ENCODE assay signal across 1 cellular context in the genomic region with DNA sequence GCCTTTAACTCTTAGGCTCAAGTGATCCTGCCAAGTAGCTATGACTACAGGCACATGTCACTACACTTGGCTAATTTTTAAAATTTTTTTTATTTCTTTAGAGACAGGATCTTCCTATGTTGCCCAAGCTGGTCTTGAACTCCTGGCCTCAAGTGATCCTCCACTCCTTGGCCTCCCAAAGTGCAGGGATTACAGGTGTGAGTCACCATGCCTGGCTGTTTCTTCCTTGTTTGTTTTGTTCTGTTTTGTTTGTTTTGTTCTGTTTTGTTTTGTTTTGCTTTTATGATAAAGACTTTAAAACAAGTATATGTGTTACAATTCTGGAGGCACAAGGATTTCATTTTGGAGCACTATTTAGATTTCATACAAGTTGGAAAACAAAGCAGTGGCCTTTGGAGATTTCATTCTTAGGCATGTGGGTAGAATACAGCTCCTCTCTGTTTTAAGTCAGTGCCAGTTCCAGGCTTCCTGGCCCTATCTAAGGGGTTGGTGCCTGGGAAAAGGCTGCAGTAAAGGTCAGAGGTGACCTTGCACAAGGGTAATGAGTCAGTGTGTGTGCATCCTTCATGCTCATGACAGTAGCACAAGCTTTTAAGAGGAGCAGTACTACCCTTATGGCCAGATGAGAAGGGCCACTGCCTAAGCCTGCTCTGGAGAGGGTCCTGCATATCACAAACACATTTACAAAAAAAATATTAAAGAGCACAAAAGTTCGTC.
TF ChIP-seq lines count a peak whose summit lies in the region.

No MANE protein-coding gene starts in this region.

TF ChIP-seq in HepG2, 621 proteins besides CTCF, POLR2A, EP300 and RAD21 (continued from another document and continues in another):
- TF ChIP-seq, protein P1, sequence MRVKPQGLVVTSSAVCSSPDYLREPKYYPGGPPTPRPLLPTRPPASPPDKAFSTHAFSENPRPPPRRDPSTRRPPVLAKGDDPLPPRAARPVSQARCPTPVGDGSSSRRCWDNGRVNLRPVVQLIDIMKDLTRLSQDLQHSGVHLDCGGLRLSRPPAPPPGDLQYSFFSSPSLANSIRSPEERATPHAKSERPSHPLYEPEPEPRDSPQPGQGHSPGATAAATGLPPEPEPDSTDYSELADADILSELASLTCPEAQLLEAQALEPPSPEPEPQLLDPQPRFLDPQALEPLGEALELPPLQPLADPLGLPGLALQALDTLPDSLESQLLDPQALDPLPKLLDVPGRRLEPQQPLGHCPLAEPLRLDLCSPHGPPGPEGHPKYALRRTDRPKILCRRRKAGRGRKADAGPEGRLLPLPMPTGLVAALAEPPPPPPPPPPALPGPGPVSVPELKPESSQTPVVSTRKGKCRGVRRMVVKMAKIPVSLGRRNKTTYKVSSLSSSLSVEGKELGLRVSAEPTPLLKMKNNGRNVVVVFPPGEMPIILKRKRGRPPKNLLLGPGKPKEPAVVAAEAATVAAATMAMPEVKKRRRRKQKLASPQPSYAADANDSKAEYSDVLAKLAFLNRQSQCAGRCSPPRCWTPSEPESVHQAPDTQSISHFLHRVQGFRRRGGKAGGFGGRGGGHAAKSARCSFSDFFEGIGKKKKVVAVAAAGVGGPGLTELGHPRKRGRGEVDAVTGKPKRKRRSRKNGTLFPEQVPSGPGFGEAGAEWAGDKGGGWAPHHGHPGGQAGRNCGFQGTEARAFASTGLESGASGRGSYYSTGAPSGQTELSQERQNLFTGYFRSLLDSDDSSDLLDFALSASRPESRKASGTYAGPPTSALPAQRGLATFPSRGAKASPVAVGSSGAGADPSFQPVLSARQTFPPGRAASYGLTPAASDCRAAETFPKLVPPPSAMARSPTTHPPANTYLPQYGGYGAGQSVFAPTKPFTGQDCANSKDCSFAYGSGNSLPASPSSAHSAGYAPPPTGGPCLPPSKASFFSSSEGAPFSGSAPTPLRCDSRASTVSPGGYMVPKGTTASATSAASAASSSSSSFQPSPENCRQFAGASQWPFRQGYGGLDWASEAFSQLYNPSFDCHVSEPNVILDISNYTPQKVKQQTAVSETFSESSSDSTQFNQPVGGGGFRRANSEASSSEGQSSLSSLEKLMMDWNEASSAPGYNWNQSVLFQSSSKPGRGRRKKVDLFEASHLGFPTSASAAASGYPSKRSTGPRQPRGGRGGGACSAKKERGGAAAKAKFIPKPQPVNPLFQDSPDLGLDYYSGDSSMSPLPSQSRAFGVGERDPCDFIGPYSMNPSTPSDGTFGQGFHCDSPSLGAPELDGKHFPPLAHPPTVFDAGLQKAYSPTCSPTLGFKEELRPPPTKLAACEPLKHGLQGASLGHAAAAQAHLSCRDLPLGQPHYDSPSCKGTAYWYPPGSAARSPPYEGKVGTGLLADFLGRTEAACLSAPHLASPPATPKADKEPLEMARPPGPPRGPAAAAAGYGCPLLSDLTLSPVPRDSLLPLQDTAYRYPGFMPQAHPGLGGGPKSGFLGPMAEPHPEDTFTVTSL (CRISPR knock-in tag; IDR thresholded peaks at IDR 0.05; ENCODE audit: borderline replicate concordance): peak; percentile 67; the same call in 1 of the 2 replicates
- TF ChIP-seq HDAC2 (CRISPR knock-in tag; IDR thresholded peaks at IDR 0.05) (no peak), ZNF615 (CRISPR knock-in tag; IDR thresholded peaks at IDR 0.05; ENCODE audit: borderline replicate concordance) (no peak), ZNF703 (CRISPR knock-in tag; IDR thresholded peaks at IDR 0.05; ENCODE audit: borderline replicate concordance) (no peak), ATM (IDR thresholded peaks at IDR 0.05; ENCODE audit: borderline replicate concordance) (no peak), SRSF1 (optimal IDR thresholded peaks at IDR 0.05; ENCODE audit: low read depth, low read length) (no peak), RBM39 (IDR thresholded peaks at IDR 0.05; ENCODE audit: low read depth, low read length, poor library complexity, severe bottlenecking) (no peak), HOXA3 (CRISPR knock-in tag; IDR thresholded peaks at IDR 0.05) (no peak), ZNF780A (CRISPR knock-in tag; IDR thresholded peaks at IDR 0.05) (no peak), FOXK2 (IDR thresholded peaks at IDR 0.05) (no peak), NBN (conservative IDR thresholded peaks at IDR 0.05) (no peak), ELF3 (CRISPR knock-in tag; IDR thresholded peaks at IDR 0.05) (peak; percentile 13; the same call in 1 of the 2 replicates), ZFP62 (CRISPR knock-in tag; IDR thresholded peaks at IDR 0.05) (no peak), KAT2B (IDR thresholded peaks at IDR 0.05; ENCODE audit: borderline replicate concordance, low read depth, low read length) (no peak), HNF4A (CRISPR knock-in tag; IDR thresholded peaks at IDR 0.05) (no peak), ZNF30 (CRISPR knock-in tag; IDR thresholded peaks at IDR 0.05) (no peak), FOXA1 (IDR thresholded peaks at IDR 0.05) (0 out of 2 replicates have a peak, but pooled peaks have one; percentile 50), FOXA1 (CRISPR knock-in tag; IDR thresholded peaks at IDR 0.05) (no peak), ZNF431 (CRISPR knock-in tag; IDR thresholded peaks at IDR 0.05; ENCODE audit: borderline replicate concordance, low read depth) (no peak), CCAR2 (optimal IDR thresholded peaks at IDR 0.05; ENCODE audit: low read depth, low read length) (no peak), ZNF510 (CRISPR knock-in tag; IDR thresholded peaks at IDR 0.05; ENCODE audit: low read depth) (no peak), AGO1 (IDR thresholded peaks at IDR 0.05; ENCODE audit: low read depth, low read length, poor library complexity, severe bottlenecking) (no peak), ZBTB8A (CRISPR knock-in tag; IDR thresholded peaks at IDR 0.05; ENCODE audit: borderline replicate concordance, low read depth) (no peak), ZFP36L1 (CRISPR knock-in tag; IDR thresholded peaks at IDR 0.05) (no peak), PLRG1 (conservative IDR thresholded peaks at IDR 0.05) (no peak), CBX2 (IDR thresholded peaks at IDR 0.05; ENCODE audit: low read depth, low read length) (no peak), CBX2 (CRISPR knock-in tag; IDR thresholded peaks at IDR 0.05; ENCODE audit: low read depth) (no peak), REXO4 (CRISPR knock-in tag; IDR thresholded peaks at IDR 0.05; ENCODE audit: borderline replicate concordance) (no peak), ZNF672 (CRISPR knock-in tag; IDR thresholded peaks at IDR 0.05) (no peak), JUND (CRISPR knock-in tag; IDR thresholded peaks at IDR 0.05) (peak; percentile 52; the same call in 1 of the 2 replicates), TBL1XR1 (IDR thresholded peaks at IDR 0.05; ENCODE audit: borderline replicate concordance, low read length, partially characterized antibody) (no peak), KLF11 (CRISPR knock-in tag; IDR thresholded peaks at IDR 0.05) (no peak), CEBPB (IDR thresholded peaks at IDR 0.05; ENCODE audit: borderline replicate concordance, low read depth, low read length) (peak; percentile 75; the same call in 1 of the 2 replicates), GATA4 (IDR thresholded peaks at IDR 0.05; ENCODE audit: borderline replicate concordance, low read depth) (no peak), ZFP36 (IDR thresholded peaks at IDR 0.05; ENCODE audit: borderline replicate concordance, low read depth, low read length, partially characterized antibody) (no peak), ZNF260 (CRISPR knock-in tag; IDR thresholded peaks at IDR 0.05; ENCODE audit: borderline replicate concordance, low read depth) (no peak)
- TF ChIP-seq, protein P2, sequence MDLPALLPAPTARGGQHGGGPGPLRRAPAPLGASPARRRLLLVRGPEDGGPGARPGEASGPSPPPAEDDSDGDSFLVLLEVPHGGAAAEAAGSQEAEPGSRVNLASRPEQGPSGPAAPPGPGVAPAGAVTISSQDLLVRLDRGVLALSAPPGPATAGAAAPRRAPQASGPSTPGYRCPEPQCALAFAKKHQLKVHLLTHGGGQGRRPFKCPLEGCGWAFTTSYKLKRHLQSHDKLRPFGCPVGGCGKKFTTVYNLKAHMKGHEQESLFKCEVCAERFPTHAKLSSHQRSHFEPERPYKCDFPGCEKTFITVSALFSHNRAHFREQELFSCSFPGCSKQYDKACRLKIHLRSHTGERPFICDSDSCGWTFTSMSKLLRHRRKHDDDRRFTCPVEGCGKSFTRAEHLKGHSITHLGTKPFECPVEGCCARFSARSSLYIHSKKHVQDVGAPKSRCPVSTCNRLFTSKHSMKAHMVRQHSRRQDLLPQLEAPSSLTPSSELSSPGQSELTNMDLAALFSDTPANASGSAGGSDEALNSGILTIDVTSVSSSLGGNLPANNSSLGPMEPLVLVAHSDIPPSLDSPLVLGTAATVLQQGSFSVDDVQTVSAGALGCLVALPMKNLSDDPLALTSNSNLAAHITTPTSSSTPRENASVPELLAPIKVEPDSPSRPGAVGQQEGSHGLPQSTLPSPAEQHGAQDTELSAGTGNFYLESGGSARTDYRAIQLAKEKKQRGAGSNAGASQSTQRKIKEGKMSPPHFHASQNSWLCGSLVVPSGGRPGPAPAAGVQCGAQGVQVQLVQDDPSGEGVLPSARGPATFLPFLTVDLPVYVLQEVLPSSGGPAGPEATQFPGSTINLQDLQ (CRISPR knock-in tag; IDR thresholded peaks at IDR 0.05): no peak
- TF ChIP-seq, protein P3, sequence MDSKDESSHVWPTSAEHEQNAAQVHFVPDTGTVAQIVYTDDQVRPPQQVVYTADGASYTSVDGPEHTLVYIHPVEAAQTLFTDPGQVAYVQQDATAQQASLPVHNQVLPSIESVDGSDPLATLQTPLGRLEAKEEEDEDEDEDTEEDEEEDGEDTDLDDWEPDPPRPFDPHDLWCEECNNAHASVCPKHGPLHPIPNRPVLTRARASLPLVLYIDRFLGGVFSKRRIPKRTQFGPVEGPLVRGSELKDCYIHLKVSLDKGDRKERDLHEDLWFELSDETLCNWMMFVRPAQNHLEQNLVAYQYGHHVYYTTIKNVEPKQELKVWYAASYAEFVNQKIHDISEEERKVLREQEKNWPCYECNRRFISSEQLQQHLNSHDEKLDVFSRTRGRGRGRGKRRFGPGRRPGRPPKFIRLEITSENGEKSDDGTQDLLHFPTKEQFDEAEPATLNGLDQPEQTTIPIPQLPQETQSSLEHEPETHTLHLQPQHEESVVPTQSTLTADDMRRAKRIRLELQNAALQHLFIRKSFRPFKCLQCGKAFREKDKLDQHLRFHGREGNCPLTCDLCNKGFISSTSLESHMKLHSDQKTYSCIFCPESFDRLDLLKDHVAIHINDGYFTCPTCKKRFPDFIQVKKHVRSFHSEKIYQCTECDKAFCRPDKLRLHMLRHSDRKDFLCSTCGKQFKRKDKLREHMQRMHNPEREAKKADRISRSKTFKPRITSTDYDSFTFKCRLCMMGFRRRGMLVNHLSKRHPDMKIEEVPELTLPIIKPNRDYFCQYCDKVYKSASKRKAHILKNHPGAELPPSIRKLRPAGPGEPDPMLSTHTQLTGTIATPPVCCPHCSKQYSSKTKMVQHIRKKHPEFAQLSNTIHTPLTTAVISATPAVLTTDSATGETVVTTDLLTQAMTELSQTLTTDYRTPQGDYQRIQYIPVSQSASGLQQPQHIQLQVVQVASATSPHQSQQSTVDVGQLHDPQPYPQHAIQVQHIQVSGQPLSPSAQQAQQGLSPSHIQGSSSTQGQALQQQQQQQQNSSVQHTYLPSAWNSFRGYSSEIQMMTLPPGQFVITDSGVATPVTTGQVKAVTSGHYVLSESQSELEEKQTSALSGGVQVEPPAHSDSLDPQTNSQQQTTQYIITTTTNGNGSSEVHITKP (CRISPR knock-in tag; IDR thresholded peaks at IDR 0.05; ENCODE audit: low read depth): no peak
- TF ChIP-seq, protein P4, sequence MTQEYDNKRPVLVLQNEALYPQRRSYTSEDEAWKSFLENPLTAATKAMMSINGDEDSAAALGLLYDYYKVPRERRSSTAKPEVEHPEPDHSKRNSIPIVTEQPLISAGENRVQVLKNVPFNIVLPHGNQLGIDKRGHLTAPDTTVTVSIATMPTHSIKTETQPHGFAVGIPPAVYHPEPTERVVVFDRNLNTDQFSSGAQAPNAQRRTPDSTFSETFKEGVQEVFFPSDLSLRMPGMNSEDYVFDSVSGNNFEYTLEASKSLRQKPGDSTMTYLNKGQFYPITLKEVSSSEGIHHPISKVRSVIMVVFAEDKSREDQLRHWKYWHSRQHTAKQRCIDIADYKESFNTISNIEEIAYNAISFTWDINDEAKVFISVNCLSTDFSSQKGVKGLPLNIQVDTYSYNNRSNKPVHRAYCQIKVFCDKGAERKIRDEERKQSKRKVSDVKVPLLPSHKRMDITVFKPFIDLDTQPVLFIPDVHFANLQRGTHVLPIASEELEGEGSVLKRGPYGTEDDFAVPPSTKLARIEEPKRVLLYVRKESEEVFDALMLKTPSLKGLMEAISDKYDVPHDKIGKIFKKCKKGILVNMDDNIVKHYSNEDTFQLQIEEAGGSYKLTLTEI (CRISPR knock-in tag; conservative IDR thresholded peaks at IDR 0.05): no peak
- TF ChIP-seq, protein P5, sequence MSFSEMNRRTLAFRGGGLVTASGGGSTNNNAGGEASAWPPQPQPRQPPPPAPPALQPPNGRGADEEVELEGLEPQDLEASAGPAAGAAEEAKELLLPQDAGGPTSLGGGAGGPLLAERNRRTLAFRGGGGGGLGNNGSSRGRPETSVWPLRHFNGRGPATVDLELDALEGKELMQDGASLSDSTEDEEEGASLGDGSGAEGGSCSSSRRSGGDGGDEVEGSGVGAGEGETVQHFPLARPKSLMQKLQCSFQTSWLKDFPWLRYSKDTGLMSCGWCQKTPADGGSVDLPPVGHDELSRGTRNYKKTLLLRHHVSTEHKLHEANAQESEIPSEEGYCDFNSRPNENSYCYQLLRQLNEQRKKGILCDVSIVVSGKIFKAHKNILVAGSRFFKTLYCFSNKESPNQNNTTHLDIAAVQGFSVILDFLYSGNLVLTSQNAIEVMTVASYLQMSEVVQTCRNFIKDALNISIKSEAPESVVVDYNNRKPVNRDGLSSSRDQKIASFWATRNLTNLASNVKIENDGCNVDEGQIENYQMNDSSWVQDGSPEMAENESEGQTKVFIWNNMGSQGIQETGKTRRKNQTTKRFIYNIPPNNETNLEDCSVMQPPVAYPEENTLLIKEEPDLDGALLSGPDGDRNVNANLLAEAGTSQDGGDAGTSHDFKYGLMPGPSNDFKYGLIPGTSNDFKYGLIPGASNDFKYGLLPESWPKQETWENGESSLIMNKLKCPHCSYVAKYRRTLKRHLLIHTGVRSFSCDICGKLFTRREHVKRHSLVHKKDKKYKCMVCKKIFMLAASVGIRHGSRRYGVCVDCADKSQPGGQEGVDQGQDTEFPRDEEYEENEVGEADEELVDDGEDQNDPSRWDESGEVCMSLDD (CRISPR knock-in tag; IDR thresholded peaks at IDR 0.05; ENCODE audit: borderline replicate concordance): no peak
- TF ChIP-seq, protein P6, sequence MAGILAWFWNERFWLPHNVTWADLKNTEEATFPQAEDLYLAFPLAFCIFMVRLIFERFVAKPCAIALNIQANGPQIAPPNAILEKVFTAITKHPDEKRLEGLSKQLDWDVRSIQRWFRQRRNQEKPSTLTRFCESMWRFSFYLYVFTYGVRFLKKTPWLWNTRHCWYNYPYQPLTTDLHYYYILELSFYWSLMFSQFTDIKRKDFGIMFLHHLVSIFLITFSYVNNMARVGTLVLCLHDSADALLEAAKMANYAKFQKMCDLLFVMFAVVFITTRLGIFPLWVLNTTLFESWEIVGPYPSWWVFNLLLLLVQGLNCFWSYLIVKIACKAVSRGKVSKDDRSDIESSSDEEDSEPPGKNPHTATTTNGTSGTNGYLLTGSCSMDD (CRISPR knock-in tag; IDR thresholded peaks at IDR 0.05): no peak
- TF ChIP-seq, protein P7, sequence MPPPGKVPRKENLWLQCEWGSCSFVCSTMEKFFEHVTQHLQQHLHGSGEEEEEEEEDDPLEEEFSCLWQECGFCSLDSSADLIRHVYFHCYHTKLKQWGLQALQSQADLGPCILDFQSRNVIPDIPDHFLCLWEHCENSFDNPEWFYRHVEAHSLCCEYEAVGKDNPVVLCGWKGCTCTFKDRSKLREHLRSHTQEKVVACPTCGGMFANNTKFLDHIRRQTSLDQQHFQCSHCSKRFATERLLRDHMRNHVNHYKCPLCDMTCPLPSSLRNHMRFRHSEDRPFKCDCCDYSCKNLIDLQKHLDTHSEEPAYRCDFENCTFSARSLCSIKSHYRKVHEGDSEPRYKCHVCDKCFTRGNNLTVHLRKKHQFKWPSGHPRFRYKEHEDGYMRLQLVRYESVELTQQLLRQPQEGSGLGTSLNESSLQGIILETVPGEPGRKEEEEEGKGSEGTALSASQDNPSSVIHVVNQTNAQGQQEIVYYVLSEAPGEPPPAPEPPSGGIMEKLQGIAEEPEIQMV (CRISPR knock-in tag; IDR thresholded peaks at IDR 0.05; ENCODE audit: low read depth): no peak
